Comparison of ENCODE assay signal across 24 cellular contexts in the genomic region with DNA sequence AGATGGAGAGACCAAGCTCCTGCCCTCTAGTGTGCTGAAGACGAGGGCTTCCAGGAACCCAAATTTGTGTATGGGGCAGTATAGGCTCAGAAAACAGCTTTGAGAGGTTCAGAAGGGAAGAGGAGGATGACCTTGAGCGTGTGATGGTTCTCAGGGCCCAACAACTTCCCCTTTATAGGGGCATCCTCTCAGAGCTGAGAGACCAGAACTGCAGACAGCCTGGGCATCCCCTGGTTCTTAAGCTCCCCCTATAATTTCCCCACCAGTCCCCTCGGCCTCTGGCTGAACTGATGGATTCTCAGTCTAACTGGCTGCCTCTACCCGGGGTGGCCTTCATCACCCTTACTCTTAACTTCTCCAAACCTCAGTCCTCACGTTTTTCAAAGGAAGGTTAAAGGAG.
A peak's percentile ranks its signal among the peaks of the same experiment; 100 is the strongest.
DNase-seq lines count a peak whose midpoint lies in the region; ATAC-seq, FAIRE-seq and TF ChIP-seq lines count a peak whose summit lies in the region.
"Had no signal": no experiment of that assay in that cellular context is flagged by ENCODE, and none has a peak within 500 bp of the region (broad histone marks: within the 10 kb centered on the region; RNA-seq: fewer than 3 reads in every experiment).

No MANE protein-coding gene starts in this region.

- ATAC-seq in GM21423 (IDR thresholded peaks at IDR 0.05; ENCODE audit: unreplicated experiment): peak; percentile 44
- ATAC-seq in HG03175 (IDR thresholded peaks at IDR 0.05; ENCODE audit: unreplicated experiment): peak; percentile 45
- ATAC-seq in GM19023 (IDR thresholded peaks at IDR 0.05; ENCODE audit: unreplicated experiment): no peak
- no peak for ATAC-seq in aorta (ENCODE audit: low FRiP score)

- H3K4me1 ChIP-seq in kidney (ENCODE audit: control insufficient read depth in 1 of 2, insufficient read depth in 1 of 2, low read depth in 1 of 2, low read length in 2 of 2) (no peaks in the 10 kb centered on the region), aorta (ENCODE audit: control insufficient read depth in 1 of 2, insufficient read depth in 2 of 2, low read length in 2 of 2) (no peaks in the 10 kb centered on the region)

- no peak overlapping the region for H3K9ac ChIP-seq in kidney (ENCODE audit: low read length in 2 of 2)
- H3K9ac ChIP-seq: KMS-11, SK-N-SH had no signal

- DNase-seq in GM12865 (ENCODE audit: low read depth) (peak; percentile 35), kidney (peak; percentile 31), aorta (no peak)
- DNase-seq in activated naive CD4-positive, alpha-beta T cell treated with anti-CD3 and anti-CD28 coated beads, Interleukin-2, amount 50 U/mL, for 16 hours: no peak
- DNase-seq: 8988T; ACHN; BE2C; CD8-positive, alpha-beta memory T cell; DMS 273 treated with DMSO at 0.1 percent for 48 hours; DMS79 treated with DMSO at 0.1 percent for 48 hours; GF-D8; NCI-H1048; NCI-H1417; NCI-H1694; NCI-H2029 treated with DMSO at 0.1 percent for 48 hours; NCI-H69; SK-N-SH had no signal

- H3K36me3 ChIP-seq in kidney (ENCODE audit: control insufficient read depth in 1 of 2, insufficient read depth in 2 of 2, low read length in 2 of 2): no peaks in the 10 kb centered on the region
- no peaks in the 10 kb centered on the region for H3K36me3 ChIP-seq in aorta (ENCODE audit: control insufficient read depth in 1 of 2, insufficient read depth in 2 of 2, low read length in 1 of 2)
- H3K36me3 ChIP-seq: BE2C had no signal

- intact Hi-C loops in kidney (cut with DNase I): no loop called here
- intact Hi-C loops in aorta (cut with DNase I): no loop called here

- H3K9me3 ChIP-seq in kidney (ENCODE audit: control insufficient read depth in 1 of 2, low read length in 2 of 2) (no peaks in the 10 kb centered on the region), aorta (ENCODE audit: control insufficient read depth, low read length) (no peaks in the 10 kb centered on the region)
- H3K9me3 ChIP-seq: BE2C, SK-N-SH had no signal

- 70 to 71% methylated on average over 5 of the region's 5 CpGs for WGBS in aorta, 2 donors

- H3K27ac ChIP-seq in kidney (ENCODE audit: low read depth in 2 of 2, low read length in 2 of 2): no peak overlapping the region
- H3K27ac ChIP-seq in aorta (ENCODE audit: low read depth in 1 of 2, low read length in 2 of 2): no peak overlapping the region
- H3K27ac ChIP-seq: HL-60, KMS-11 had no signal

- FAIRE-seq in kidney (lab: Jason Lieb, UNC): no peak
- FAIRE-seq: H54, RCC 7860 had no signal

- TF ChIP-seq CTCF in GM12865 (IDR thresholded peaks at IDR 0.05; ENCODE audit: insufficient read depth, low read depth, low read length, missing control alignments) (no peak), kidney (IDR thresholded peaks at IDR 0.05; ENCODE audit: borderline replicate concordance, extremely low read depth, insufficient read depth) (no peak)

- H3K4me3 ChIP-seq in GM12865 (ENCODE audit: low read depth, low read length) (no peak overlapping the region), kidney (ENCODE audit: low read length in 2 of 2) (no peak overlapping the region), aorta (ENCODE audit: low read length in 2 of 2) (no peak overlapping the region)

- no peaks in the 10 kb centered on the region for H3K27me3 ChIP-seq in aorta (ENCODE audit: control insufficient read depth in 1 of 2, insufficient read depth in 2 of 2, low read length in 1 of 2)
- H3K27me3 ChIP-seq: BE2C had no signal

Comparison
In these comparisons a context has a peak if more than half of its experiments do, and no peak if none do; other contexts are left out.
1. DNase-seq: peak in GM12865 (single experiment) and kidney (single experiment); none in activated naive CD4-positive, alpha-beta T cell treated with anti-CD3 and anti-CD28 coated beads, Interleukin-2, amount 50 U/mL, for 16 hours (single experiment) and aorta (0 of 2).
2. ATAC-seq: peak in GM21423 (single experiment) and HG03175 (single experiment); none in GM19023 (single experiment) and aorta (single experiment).